In the genomic region with DNA sequence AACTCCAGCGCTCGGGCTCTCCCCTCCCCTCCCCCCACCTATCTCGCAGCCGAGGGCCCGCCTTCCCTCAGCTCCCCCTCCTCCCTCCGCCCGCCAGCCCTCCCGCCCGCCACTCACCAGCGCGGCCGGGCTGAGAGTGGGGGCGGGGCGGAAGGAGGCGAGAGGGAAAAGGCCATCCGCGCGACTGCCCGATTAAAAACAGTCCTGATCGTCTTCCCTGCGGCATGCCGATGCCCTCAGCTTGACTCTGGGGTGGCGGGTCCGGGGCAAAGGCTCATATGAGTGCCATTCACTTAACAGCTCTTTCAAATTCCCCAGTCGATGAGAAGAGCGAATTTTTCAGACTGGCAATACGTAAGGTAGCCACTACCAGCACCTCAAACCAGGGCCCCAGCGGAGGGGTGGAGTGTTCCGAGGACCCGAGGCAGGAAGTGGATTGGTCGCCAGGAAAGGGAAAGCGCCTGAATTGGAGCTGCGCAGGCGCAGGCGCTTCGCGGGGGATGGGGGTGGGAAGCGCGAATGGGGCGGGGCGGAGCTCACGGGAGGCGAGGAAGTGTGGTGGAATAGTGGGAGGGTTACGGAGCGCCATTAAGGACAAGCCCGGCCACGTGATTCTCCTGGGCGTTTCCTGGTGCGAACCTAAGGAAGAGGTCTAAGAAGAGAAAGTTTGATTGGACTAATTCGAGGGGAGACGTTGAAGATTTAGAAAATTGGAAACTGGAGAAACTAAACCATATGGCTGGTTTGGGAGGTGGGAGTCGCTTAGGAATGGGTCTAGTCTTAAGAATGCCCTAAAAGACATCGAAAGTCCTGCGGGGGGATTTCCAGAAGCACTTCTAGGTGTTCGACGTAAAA, we compare ENCODE assay signal across 8 cellular contexts.
DNase-seq lines count a peak whose midpoint lies in the region; ATAC-seq, FAIRE-seq and TF ChIP-seq lines count a peak whose summit lies in the region.

A gene with protein sequence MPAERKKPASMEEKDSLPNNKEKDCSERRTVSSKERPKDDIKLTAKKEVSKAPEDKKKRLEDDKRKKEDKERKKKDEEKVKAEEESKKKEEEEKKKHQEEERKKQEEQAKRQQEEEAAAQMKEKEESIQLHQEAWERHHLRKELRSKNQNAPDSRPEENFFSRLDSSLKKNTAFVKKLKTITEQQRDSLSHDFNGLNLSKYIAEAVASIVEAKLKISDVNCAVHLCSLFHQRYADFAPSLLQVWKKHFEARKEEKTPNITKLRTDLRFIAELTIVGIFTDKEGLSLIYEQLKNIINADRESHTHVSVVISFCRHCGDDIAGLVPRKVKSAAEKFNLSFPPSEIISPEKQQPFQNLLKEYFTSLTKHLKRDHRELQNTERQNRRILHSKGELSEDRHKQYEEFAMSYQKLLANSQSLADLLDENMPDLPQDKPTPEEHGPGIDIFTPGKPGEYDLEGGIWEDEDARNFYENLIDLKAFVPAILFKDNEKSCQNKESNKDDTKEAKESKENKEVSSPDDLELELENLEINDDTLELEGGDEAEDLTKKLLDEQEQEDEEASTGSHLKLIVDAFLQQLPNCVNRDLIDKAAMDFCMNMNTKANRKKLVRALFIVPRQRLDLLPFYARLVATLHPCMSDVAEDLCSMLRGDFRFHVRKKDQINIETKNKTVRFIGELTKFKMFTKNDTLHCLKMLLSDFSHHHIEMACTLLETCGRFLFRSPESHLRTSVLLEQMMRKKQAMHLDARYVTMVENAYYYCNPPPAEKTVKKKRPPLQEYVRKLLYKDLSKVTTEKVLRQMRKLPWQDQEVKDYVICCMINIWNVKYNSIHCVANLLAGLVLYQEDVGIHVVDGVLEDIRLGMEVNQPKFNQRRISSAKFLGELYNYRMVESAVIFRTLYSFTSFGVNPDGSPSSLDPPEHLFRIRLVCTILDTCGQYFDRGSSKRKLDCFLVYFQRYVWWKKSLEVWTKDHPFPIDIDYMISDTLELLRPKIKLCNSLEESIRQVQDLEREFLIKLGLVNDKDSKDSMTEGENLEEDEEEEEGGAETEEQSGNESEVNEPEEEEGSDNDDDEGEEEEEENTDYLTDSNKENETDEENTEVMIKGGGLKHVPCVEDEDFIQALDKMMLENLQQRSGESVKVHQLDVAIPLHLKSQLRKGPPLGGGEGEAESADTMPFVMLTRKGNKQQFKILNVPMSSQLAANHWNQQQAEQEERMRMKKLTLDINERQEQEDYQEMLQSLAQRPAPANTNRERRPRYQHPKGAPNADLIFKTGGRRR (minus strand): TSS at position 13 of the 855 bp plus-strand sequence. CDS start 7,386 bp downstream, outside the sequence.

- peak; percentile 64 for ATAC-seq in HG03432 (IDR thresholded peaks at IDR 0.05; ENCODE audit: unreplicated experiment)

- TF ChIP-seq POLR2A in GM19193 (IDR thresholded peaks at IDR 0.05; ENCODE audit: extremely low read depth, insufficient read depth, insufficient read length): peak; percentile 13

- TF ChIP-seq CTCF in AG10803 (conservative IDR thresholded peaks at IDR 0.05; ENCODE audit: low read length): no peak

- H3K4me3 ChIP-seq in AG10803 (ENCODE audit: low read length): peak within 1 kb of the TSS; percentile 94

- FAIRE-seq in islet of Langerhans (lab: Jason Lieb, UNC): peak; percentile 45

- DNase-seq in AG10803 (ENCODE audit: low read depth) (peak; percentile 98), NCI-H510A (lab: John Stamatoyannopoulos, UW) (peak; percentile 91), cerebellar cortex (ENCODE audit: low spot score) (peak; percentile 98)
- peak; percentile 95 for DNase-seq in activated CD4-positive, CD25-positive, alpha-beta regulatory T cell treated with anti-CD3 and anti-CD28 coated beads, Interleukin-2, amount 50 U/mL, for 72 hours
- DNase-seq in stimulated activated CD4-positive, alpha-beta T cell treated with anti-CD3 and anti-CD28 coated beads, Interleukin-12 subunit alpha, Interleukin-12 subunit beta, amount 100 ng/mL, for 24 hours (ENCODE audit: low read depth in 2 of 2): peak; percentile 95 to 96

Comparison
In these comparisons a context has a peak if more than half of its experiments do, and no peak if none do; other contexts are left out.
1. Peak in every context shown above with its lines: DNase-seq, ATAC-seq and H3K4me3 ChIP-seq.